ENCODE assay signal across 26 cellular contexts in genomic region chr1:6882414-6882813, GRCh38.
"Had no signal": no experiment of that assay in that cellular context is flagged by ENCODE, and none has a peak within 500 bp of the region (broad histone marks: within the 10 kb centered on the region; RNA-seq: fewer than 3 reads in every experiment).

No MANE protein-coding gene starts in this region.

- H3K27ac ChIP-seq: stomach, suprapubic skin, testis, thoracic aorta, tibial artery, transverse colon, upper lobe of left lung, upper lobe of right lung, uterus, vagina had no signal

- H3K4me3 ChIP-seq: stomach, suprapubic skin, testis, thoracic aorta, thyroid gland, tibial artery, tibial nerve, transverse colon, upper lobe of left lung, upper lobe of right lung, uterus, vagina had no signal

- DNase-seq: stimulated activated CD4-positive, alpha-beta T cell treated with anti-CD3 and anti-CD28 coated beads, Interleukin-2, amount 100 ng/mL, for 48 hours; stimulated activated CD4-positive, alpha-beta T cell treated with anti-CD3 and anti-CD28 coated beads, Interleukin-4, amount 100 ng/mL, for 1 hour; stimulated activated CD4-positive, alpha-beta T cell treated with anti-CD3 and anti-CD28 coated beads, Interleukin-4, amount 100 ng/mL, for 24 hours; stimulated activated CD4-positive, alpha-beta T cell treated with anti-CD3 and anti-CD28 coated beads, Interleukin-4, amount 100 ng/mL, for 4 hours; stimulated activated CD8-positive, alpha-beta memory T cell treated with anti-CD3 and anti-CD28 coated beads, Interleukin-4, amount 100 ng/mL, for 48 hours; stimulated activated naive B cell treated with anti-CD40 and anti-IgM and Interleukin-4, amounts not matched to agents 10 μg/mL and 1 μg/mL and 100 μg/mL, for 72 hours; stimulated activated naive CD4-positive, alpha-beta T cell; stimulated activated naive CD4-positive, alpha-beta T cell treated with Interleukin-2 at 50 U/mL for 16 hours; stimulated activated naive CD8-positive, alpha-beta T cell treated with anti-CD3 and anti-CD28 coated beads, Interleukin-15, amount 100 ng/mL, for 72 hours; stimulated activated naive CD8-positive, alpha-beta T cell treated with anti-CD3 and anti-CD28 coated beads, Interleukin-15, Interleukin-2, amounts not matched to agents 100 U/mL and 50 U/mL, for 24 hours; stomach; substantia nigra; testis; thyroid gland; tibial artery; transverse colon; trophoblast cell; upper lobe of left lung; upper lobe of right lung; uterus had no signal

- H3K4me1 ChIP-seq: suprapubic skin, testis, transverse colon, upper lobe of left lung, upper lobe of right lung, uterus, vagina had no signal

- H3K27me3 ChIP-seq: stomach, suprapubic skin, testis, thyroid gland, tibial artery, tibial nerve, transverse colon, upper lobe of left lung, upper lobe of right lung, uterus, vagina had no signal

- H3K9me3 ChIP-seq: stomach, suprapubic skin, testis, thoracic aorta, thyroid gland, tibial artery, tibial nerve, transverse colon, upper lobe of left lung, upper lobe of right lung, uterus, vagina had no signal

- H3K36me3 ChIP-seq: suprapubic skin, thoracic aorta, thyroid gland, transverse colon, upper lobe of right lung, uterus, vagina had no signal

- ATAC-seq: stimulated activated effector memory CD8-positive, alpha-beta T cell treated with anti-CD3 and anti-CD28 coated beads, Interleukin-12 subunit alpha, Interleukin-12 subunit beta, amount 100 ng/mL, for 72 hours; stimulated activated memory B cell treated with anti-CD40 and anti-IgM and Interleukin-4, amounts not matched to agents 10 μg/mL and 1 μg/mL and 100 μg/mL, for 72 hours; stimulated activated naive B cell treated with anti-CD40 and anti-IgM and Interleukin-4, amounts not matched to agents 10 μg/mL and 1 μg/mL and 100 μg/mL, for 72 hours; stimulated activated naive CD8-positive, alpha-beta T cell treated with anti-CD3 and anti-CD28 coated beads, Interleukin-15, amount 100 ng/mL, for 72 hours; stimulated activated naive CD8-positive, alpha-beta T cell treated with anti-CD3 and anti-CD28 coated beads, Interleukin-15, Interleukin-2, amounts not matched to agents 100 U/mL and 50 U/mL, for 24 hours; upper lobe of right lung had no signal
